ENCODE assay signal across 17 cellular contexts in genomic region chr11:61082161-61082870, GRCh38. TPM values are rescaled to one million over a fixed set of nuclear protein-coding genes. Genes with fewer than 3 reads are reported as not detected.
DNase-seq lines count a peak whose midpoint lies in the region; ATAC-seq and TF ChIP-seq lines count a peak whose summit lies in the region.
"Had no signal": no experiment of that assay in that cellular context is flagged by ENCODE, and none has a peak within 500 bp of the region (broad histone marks: within the 10 kb centered on the region; RNA-seq: fewer than 3 reads in every experiment).

No MANE protein-coding gene starts in this region.

- DNase-seq in D341Med (ENCODE audit: low spot score), result peak; percentile 19
- no peak for DNase-seq in T-helper 17 cell
- DNase-seq in effector memory CD4-positive, alpha-beta T cell, result no peak
- no peak for DNase-seq in NK-92 treated with Interleukin-12 subunit alpha and Interleukin-12 subunit beta, amount 100 ng/mL, for 24 hours (lab: John Stamatoyannopoulos, UW)
- no peak for DNase-seq in psoas muscle
- no peak for DNase-seq in SIG-M5 treated with dmso at 0.1 percent for 504 hours (lab: John Stamatoyannopoulos, UW; ENCODE audit: unreplicated experiment)
- DNase-seq: aorta, dermis blood vessel endothelial cell, GF-D8, hypothalamus, NCI-H2081 treated with DMSO at 0.1 percent for 48 hours had no signal

- WGBS in psoas muscle, 3 donors, result 31 to 43% (median 33%) methylated on average over 16 of the region's 16 CpGs

- H3K4me1 ChIP-seq in BLaER1, result 0 out of 2 replicates have a peak, but pooled peaks cover 6% of the 10 kb centered on the region
- H3K4me1 ChIP-seq in effector memory CD4-positive, alpha-beta T cell (ENCODE audit: control insufficient read depth, insufficient read depth, low read length, poor library complexity, severe bottlenecking), result peaks cover 40% of the 10 kb centered on the region
- H3K4me1 ChIP-seq in psoas muscle, result no peaks in the 10 kb centered on the region

- peak overlapping the region; percentile 17; the same call in 1 of the 2 replicates for H3K4me2 ChIP-seq in BLaER1
- H3K4me2 ChIP-seq: GM23338 had no signal

- H3K4me3 Mint-ChIP-seq in T-helper 17 cell, result peak overlapping the region; percentile 91
- H3K4me3 Mint-ChIP-seq: GM23338, neural crest cell had no signal

- no peaks in the 10 kb centered on the region for H3K27me3 ChIP-seq in BLaER1
- H3K27me3 ChIP-seq in effector memory CD4-positive, alpha-beta T cell (replicated peaks; ENCODE audit: control insufficient read depth, insufficient read depth, low read length, poor library complexity, severe bottlenecking), result no peaks in the 10 kb centered on the region
- no peaks in the 10 kb centered on the region for H3K27me3 ChIP-seq in psoas muscle (ENCODE audit: insufficient read depth in 3 of 3, low read length in 2 of 3)

- TF ChIP-seq CTCF in psoas muscle (IDR thresholded peaks at IDR 0.05), result no peak

- intact Hi-C loops in psoas muscle (cut with DNase I), result no loop called here

- H3K36me3 ChIP-seq in BLaER1, result no peaks in the 10 kb centered on the region
- H3K36me3 ChIP-seq in effector memory CD4-positive, alpha-beta T cell (ENCODE audit: control insufficient read depth, insufficient read depth, low read length), result no peaks in the 10 kb centered on the region
- H3K36me3 ChIP-seq in psoas muscle (ENCODE audit: insufficient read depth in 1 of 2, low read depth in 1 of 2), result no peaks in the 10 kb centered on the region

- peaks cover 42% of the 10 kb centered on the region for H3K4me1 Mint-ChIP-seq in T-helper 17 cell
- H3K4me1 Mint-ChIP-seq: GM23338, neural crest cell had no signal

- H3K9me3 ChIP-seq in BLaER1 (no peaks in the 10 kb centered on the region), T-helper 17 cell (ENCODE audit: control insufficient read depth, low read length, poor library complexity, severe bottlenecking) (no peaks in the 10 kb centered on the region), psoas muscle (no peaks in the 10 kb centered on the region)
- no peaks in the 10 kb centered on the region for H3K9me3 ChIP-seq in effector memory CD4-positive, alpha-beta T cell (ENCODE audit: control insufficient read depth, low read length)

- no peaks in the 10 kb centered on the region for H3K27me3 Mint-ChIP-seq in T-helper 17 cell

- H3K27ac Mint-ChIP-seq in T-helper 17 cell, result peak overlapping the region; percentile 100
- H3K27ac Mint-ChIP-seq: GM23338 had no signal

- no peak overlapping the region for H3K9ac ChIP-seq in BLaER1

- no peak overlapping the region for H3K27ac ChIP-seq in BLaER1
- peak overlapping the region; percentile 88 for H3K27ac ChIP-seq in effector memory CD4-positive, alpha-beta T cell (ENCODE audit: insufficient read depth, low read length, poor library complexity, severe bottlenecking)
- H3K27ac ChIP-seq in psoas muscle, result no peak overlapping the region
- H3K27ac ChIP-seq: C4-2B had no signal

- no peaks in the 10 kb centered on the region for H4K20me1 ChIP-seq in BLaER1

- H3K4me3 ChIP-seq in BLaER1 (no peak overlapping the region), psoas muscle (no peak overlapping the region)
- no peak overlapping the region for H3K4me3 ChIP-seq in effector memory CD4-positive, alpha-beta T cell (ENCODE audit: insufficient read depth, low read depth, low read length, poor library complexity, severe bottlenecking)
- H3K4me3 ChIP-seq: GM23338 had no signal

- ATAC-seq in T-helper 17 cell (no peak), psoas muscle (no peak), HG02973 (IDR thresholded peaks at IDR 0.05; ENCODE audit: unreplicated experiment) (no peak)
- ATAC-seq: GM23338 had no signal

- no peaks in the 10 kb centered on the region for H3K36me3 Mint-ChIP-seq in T-helper 17 cell (ENCODE audit: low read depth)

RNA-seq across cellular contexts. Expression of gene CD5, which starts 20.0 kb away (rescaled TPM):
- 100 to 1,000 TPM; 310 to 362 TPM for total RNA-seq in T-helper 17 cell
- under 1 TPM in 3 of 4 donors, not detected in 1; 0.08 to 0.17 (median 0.17) TPM for total RNA-seq in psoas muscle
- polyA plus RNA-seq in psoas muscle, result under 1 TPM in 2 of 3 donors, not detected in 1; 0.04 to 0.05 TPM
- total RNA-seq: dermis blood vessel endothelial cell, fibroblast of lung, GM23338, neural crest cell had no signal
- polyA plus RNA-seq: fibroblast of lung, GM23338 had no signal

Comparison
In these comparisons a context has a peak if more than half of its experiments do, and no peak if none do; other contexts are left out.
1. RNA of gene CD5, which starts 20.0 kb away (total RNA-seq): 310 to 362 TPM in T-helper 17 cell; 0.08 to 0.17 TPM in psoas muscle; every median in the first group is over 100 times any median in the second.